ENCODE assay signal across 16 cellular contexts in genomic region chr2:161246301-161246700, GRCh38.
DNase-seq lines count a peak whose midpoint lies in the region; ATAC-seq lines count a peak whose summit lies in the region.
"Had no signal": no experiment of that assay in that cellular context is flagged by ENCODE, and none has a peak within 500 bp of the region (broad histone marks: within the 10 kb centered on the region; RNA-seq: fewer than 3 reads in every experiment).

No MANE protein-coding gene starts in this region.

- ATAC-seq in naive thymus-derived CD8-positive, alpha-beta T cell = no peak
- no peak for ATAC-seq in HG03432 (IDR thresholded peaks at IDR 0.05; ENCODE audit: unreplicated experiment)

- CTCF ChIA-PET in activated CD4-positive, alpha-beta memory T cell treated with anti-CD3 and anti-CD28 coated beads, Interleukin-2, amount 10 ng/mL, durations not matched to agents 7 days and 5 days (lab: Charles Lee) = interaction anchor here (1.2 to 3.3 kb wide), 3 partner anchors 9 to 27 kb away, joined by 4 to 16 read pairs (median 7); no protein-coding TSS in a partner anchor

- peak overlapping the region; percentile 12 for H3K27ac Mint-ChIP-seq in T-helper 2 cell treated with Interferon-gamma antibody and Interleukin-4, amounts not matched to agents 5 μg/mL and 100 μg/mL, for 36 hours
- H3K27ac Mint-ChIP-seq in activated CD4-positive, alpha-beta memory T cell treated with anti-CD3 and anti-CD28 coated beads, Interleukin-2, amount 10 ng/mL, durations not matched to agents 7 days and 5 days = no peak overlapping the region
- H3K27ac Mint-ChIP-seq in naive thymus-derived CD8-positive, alpha-beta T cell = peak overlapping the region in 6 of 10 donors; percentile 24 to 97 (median 94)
- H3K27ac Mint-ChIP-seq: dendritic cell treated with granulocyte-macrophage colony-stimulating factor and Interleukin-4, amounts not matched to agents 40 ng/mL and 50 ng/mL, for 4 days had no signal

- DNase-seq in T-helper 2 cell treated with Interferon-gamma antibody and Interleukin-4, amounts not matched to agents 5 μg/mL and 100 μg/mL, for 36 hours (ENCODE audit: low spot score) = no peak
- DNase-seq in T-helper 2 cell (no peak), NCI-H1105 (lab: John Stamatoyannopoulos, UW) (peak; percentile 76), cerebellum (ENCODE audit: low spot score) (no peak), glomerular visceral epithelial cell (ENCODE audit: extremely low spot score) (no peak)
- DNase-seq in activated CD4-positive, alpha-beta memory T cell treated with anti-CD3 and anti-CD28 coated beads, Interleukin-2, amount 10 ng/mL, durations not matched to agents 7 days and 5 days = no peak
- DNase-seq in naive thymus-derived CD8-positive, alpha-beta T cell = no peak
- DNase-seq: ACHN; activated CD4-positive, CD25-positive, alpha-beta regulatory T cell treated with anti-CD3 and anti-CD28 coated beads, Interleukin-2, amount 50 U/mL, for 72 hours; adrenal gland; DMS79 treated with DMSO at 0.1 percent for 48 hours; NCI-H510A; SIG-M5; stimulated activated CD4-positive, alpha-beta T cell treated with anti-CD3 and anti-CD28 coated beads, Interleukin-12 subunit alpha, Interleukin-12 subunit beta, amount 100 ng/mL, for 4 hours had no signal

- H3K36me3 Mint-ChIP-seq in T-helper 2 cell treated with Interferon-gamma antibody and Interleukin-4, amounts not matched to agents 5 μg/mL and 100 μg/mL, for 36 hours (ENCODE audit: low read depth) = peaks cover 16% of the 10 kb centered on the region
- H3K36me3 Mint-ChIP-seq in activated CD4-positive, alpha-beta memory T cell treated with anti-CD3 and anti-CD28 coated beads, Interleukin-2, amount 10 ng/mL, durations not matched to agents 7 days and 5 days (ENCODE audit: low read depth) = peaks cover 10% of the 10 kb centered on the region
- H3K36me3 Mint-ChIP-seq in naive thymus-derived CD8-positive, alpha-beta T cell = peaks cover 0 to 4% (median 0%) of the 10 kb centered on the region in 3 donors

- peaks cover 45% of the 10 kb centered on the region for H3K4me1 Mint-ChIP-seq in T-helper 2 cell treated with Interferon-gamma antibody and Interleukin-4, amounts not matched to agents 5 μg/mL and 100 μg/mL, for 36 hours (ENCODE audit: low read depth)
- peaks cover 44% of the 10 kb centered on the region for H3K4me1 Mint-ChIP-seq in activated CD4-positive, alpha-beta memory T cell treated with anti-CD3 and anti-CD28 coated beads, Interleukin-2, amount 10 ng/mL, durations not matched to agents 7 days and 5 days
- H3K4me1 Mint-ChIP-seq in naive thymus-derived CD8-positive, alpha-beta T cell = peaks cover 10 to 51% (median 40%) of the 10 kb centered on the region in 4 donors

- POLR2A ChIA-PET in activated CD4-positive, alpha-beta memory T cell treated with anti-CD3 and anti-CD28 coated beads, Interleukin-2, amount 10 ng/mL, durations not matched to agents 7 days and 5 days (lab: Charles Lee) = interaction anchor here (0.8 to 3.6 kb wide), 3 partner anchors 9 to 168 kb away, joined by 3 to 24 read pairs (median 6); partner anchors contain the start of gene PSMD14
- POLR2A ChIA-PET in naive thymus-derived CD8-positive, alpha-beta T cell (lab: Charles Lee) = interaction anchor here (1.6 kb wide), 1 partner anchor 9 kb away, joined by 5 read pairs; no protein-coding TSS in a partner anchor

- no peaks in the 10 kb centered on the region for H3K9me3 Mint-ChIP-seq in T-helper 2 cell treated with Interferon-gamma antibody and Interleukin-4, amounts not matched to agents 5 μg/mL and 100 μg/mL, for 36 hours
- H3K9me3 Mint-ChIP-seq in activated CD4-positive, alpha-beta memory T cell treated with anti-CD3 and anti-CD28 coated beads, Interleukin-2, amount 10 ng/mL, durations not matched to agents 7 days and 5 days = no peaks in the 10 kb centered on the region
- H3K9me3 Mint-ChIP-seq in naive thymus-derived CD8-positive, alpha-beta T cell = no peaks in the 10 kb centered on the region
- H3K9me3 Mint-ChIP-seq: dendritic cell treated with granulocyte-macrophage colony-stimulating factor and Interleukin-4, amounts not matched to agents 40 ng/mL and 50 ng/mL, for 4 days had no signal

- no peaks in the 10 kb centered on the region for H3K27me3 Mint-ChIP-seq in T-helper 2 cell treated with Interferon-gamma antibody and Interleukin-4, amounts not matched to agents 5 μg/mL and 100 μg/mL, for 36 hours (ENCODE audit: low read depth)
- no peaks in the 10 kb centered on the region for H3K27me3 Mint-ChIP-seq in activated CD4-positive, alpha-beta memory T cell treated with anti-CD3 and anti-CD28 coated beads, Interleukin-2, amount 10 ng/mL, durations not matched to agents 7 days and 5 days
- H3K27me3 Mint-ChIP-seq in naive thymus-derived CD8-positive, alpha-beta T cell = peaks cover 0 to 42% (median 0%) of the 10 kb centered on the region in 5 donors

- H3K4me3 Mint-ChIP-seq in T-helper 2 cell treated with Interferon-gamma antibody and Interleukin-4, amounts not matched to agents 5 μg/mL and 100 μg/mL, for 36 hours = peak overlapping the region; percentile 94
- peak overlapping the region; percentile 81 for H3K4me3 Mint-ChIP-seq in activated CD4-positive, alpha-beta memory T cell treated with anti-CD3 and anti-CD28 coated beads, Interleukin-2, amount 10 ng/mL, durations not matched to agents 7 days and 5 days
- H3K4me3 Mint-ChIP-seq in naive thymus-derived CD8-positive, alpha-beta T cell = peak overlapping the region in 7 of 10 donors; percentile 16 to 95 (median 44)
- H3K4me3 Mint-ChIP-seq: dendritic cell treated with granulocyte-macrophage colony-stimulating factor and Interleukin-4, amounts not matched to agents 40 ng/mL and 50 ng/mL, for 4 days had no signal

Comparison
In these comparisons a context has a peak if more than half of its experiments do, and no peak if none do; other contexts are left out.
1. H3K4me3 Mint-ChIP-seq: peak in every context shown above with its lines; median percentile 94 in T-helper 2 cell treated with Interferon-gamma antibody and Interleukin-4, amounts not matched to agents 5 μg/mL and 100 μg/mL, for 36 hours; 81 in activated CD4-positive, alpha-beta memory T cell treated with anti-CD3 and anti-CD28 coated beads, Interleukin-2, amount 10 ng/mL, durations not matched to agents 7 days and 5 days; 44 in naive thymus-derived CD8-positive, alpha-beta T cell.